In genomic region chr2:3468296-3468988, GRCh38 we compare ENCODE assay signal across 22 cellular contexts. TPM values are rescaled to one million over a fixed set of nuclear protein-coding genes. Genes with fewer than 3 reads are reported as not detected.
DNase-seq lines count a peak whose midpoint lies in the region; ATAC-seq, FAIRE-seq and TF ChIP-seq lines count a peak whose summit lies in the region.
"Had no signal": no experiment of that assay in that cellular context is flagged by ENCODE, and none has a peak within 500 bp of the region (broad histone marks: within the 10 kb centered on the region; RNA-seq: fewer than 3 reads in every experiment).

No MANE protein-coding gene starts in this region.

- H3K4me1 ChIP-seq in astrocyte (ENCODE audit: insufficient read depth, low read length) (peaks cover 42% of the 10 kb centered on the region), mesenchymal stem cell (ENCODE audit: control insufficient read depth, insufficient read depth, low read depth, low read length) (peaks cover 33% of the 10 kb centered on the region), thoracic aorta (ENCODE audit: control insufficient read depth in 1 of 2, low read depth in 2 of 2) (peaks cover 32 to 71% of the 10 kb centered on the region in 2 donors)

- H3K4me3 Mint-ChIP-seq in HFFc6 (no peak overlapping the region), astrocyte (ENCODE audit: unreplicated experiment) (no peak overlapping the region)
- H3K4me3 Mint-ChIP-seq in activated naive CD4-positive, alpha-beta T cell treated with anti-CD3 and anti-CD28 coated beads for 36 hours: no peak overlapping the region
- H3K4me3 Mint-ChIP-seq: activated naive CD8-positive, alpha-beta T cell; CD4-positive, alpha-beta memory T cell had no signal

- H3K27me3 ChIP-seq in astrocyte (ENCODE audit: insufficient read depth, low read length): no peaks in the 10 kb centered on the region
- no peaks in the 10 kb centered on the region for H3K27me3 ChIP-seq in mesenchymal stem cell (ENCODE audit: control insufficient read depth in 1 of 2, insufficient read depth in 1 of 2, low read length in 2 of 2)
- H3K27me3 ChIP-seq in thoracic aorta (replicated peaks; ENCODE audit: insufficient read depth): no peaks in the 10 kb centered on the region
- H3K27me3 ChIP-seq: neutrophil had no signal

- H3K9me3 ChIP-seq in astrocyte (ENCODE audit: insufficient read depth, low read depth, low read length): no peaks in the 10 kb centered on the region
- H3K9me3 ChIP-seq in mesenchymal stem cell (ENCODE audit: control insufficient read depth, low read length): no peaks in the 10 kb centered on the region
- no peaks in the 10 kb centered on the region for H3K9me3 ChIP-seq in thoracic aorta
- H3K9me3 ChIP-seq: neutrophil had no signal

- H3K79me2 ChIP-seq in astrocyte (ENCODE audit: insufficient read depth, low read length): no peaks in the 10 kb centered on the region

- H3K36me3 ChIP-seq in astrocyte (ENCODE audit: insufficient read depth, low read length) (no peaks in the 10 kb centered on the region), mesenchymal stem cell (ENCODE audit: control insufficient read depth in 1 of 2, insufficient read depth in 2 of 2, low read depth in 1 of 2, low read length in 2 of 2) (peaks cover 50 to 74% of the 10 kb centered on the region in 2 experiments), thoracic aorta (no peaks in the 10 kb centered on the region)

- H2AFZ ChIP-seq in astrocyte (ENCODE audit: low read depth, low read length) (no peak overlapping the region), mesenchymal stem cell (ENCODE audit: low read depth, low read length) (no peak overlapping the region)
- H2AFZ ChIP-seq: GM23248 had no signal

- no peak overlapping the region for H2BK5ac ChIP-seq in mesenchymal stem cell (ENCODE audit: low read depth, low read length, poor library complexity, severe bottlenecking)

- H3K27ac ChIP-seq in astrocyte (ENCODE audit: low read depth, low read length) (no peak overlapping the region), mesenchymal stem cell (ENCODE audit: low read length, poor library complexity, severe bottlenecking) (no peak overlapping the region), thoracic aorta (peak overlapping the region; percentile 91 to 97)
- H3K27ac ChIP-seq: GM23248, neutrophil, WERI-Rb-1 had no signal

- DNase-seq in HFFc6: no peak
- no peak for DNase-seq in astrocyte (ENCODE audit: low read depth)
- DNase-seq in mesenchymal stem cell: no peak
- no peak for DNase-seq in thoracic aorta (ENCODE audit: low spot score)
- no peak for DNase-seq in activated naive CD4-positive, alpha-beta T cell treated with anti-CD3 and anti-CD28 coated beads for 36 hours
- no peak for DNase-seq in globus pallidus (ENCODE audit: low spot score)
- DNase-seq in NCI-H2029 (lab: John Stamatoyannopoulos, UW): no peak
- DNase-seq: CD4-positive, alpha-beta memory T cell; cerebellar nuclear complex; foreskin fibroblast; GM23248; NCI-H1105; NCI-H2081; NCI-H345; NCI-H82; small intestine; WERI-Rb-1 had no signal

- no peak overlapping the region for H3K9ac ChIP-seq in astrocyte (ENCODE audit: low read length)
- H3K9ac ChIP-seq in mesenchymal stem cell (ENCODE audit: low read length): no peak overlapping the region
- H3K9ac ChIP-seq: GM23248 had no signal

- H2BK15ac ChIP-seq in mesenchymal stem cell (ENCODE audit: low read depth, poor library complexity, severe bottlenecking): no peak overlapping the region

- no peak overlapping the region for H4K91ac ChIP-seq in mesenchymal stem cell (ENCODE audit: low read length)

- H3K27ac Mint-ChIP-seq in HFFc6: peak overlapping the region; percentile 40
- peak overlapping the region; percentile 81 for H3K27ac Mint-ChIP-seq in astrocyte (ENCODE audit: unreplicated experiment)
- no peak overlapping the region for H3K27ac Mint-ChIP-seq in activated naive CD4-positive, alpha-beta T cell treated with anti-CD3 and anti-CD28 coated beads for 36 hours
- H3K27ac Mint-ChIP-seq: activated naive CD8-positive, alpha-beta T cell; activated T-helper 2 cell treated with anti-CD3 and anti-CD28 coated beads, Interferon-gamma antibody, Interleukin-2, Interleukin-4, amounts not matched to agents 10 μg/mL and 5 μg/mL and 100 μg/mL, durations not matched to agents 14 hours and 24 hours and 36 hours had no signal

- H3K18ac ChIP-seq in mesenchymal stem cell (ENCODE audit: low read depth in 1 of 2, low read length in 2 of 2): no peak overlapping the region

- H3K9me3 Mint-ChIP-seq in HFFc6 (no peaks in the 10 kb centered on the region), astrocyte (ENCODE audit: unreplicated experiment) (no peaks in the 10 kb centered on the region)
- no peaks in the 10 kb centered on the region for H3K9me3 Mint-ChIP-seq in activated naive CD4-positive, alpha-beta T cell treated with anti-CD3 and anti-CD28 coated beads for 36 hours
- H3K9me3 Mint-ChIP-seq: activated T-helper 2 cell treated with anti-CD3 and anti-CD28 coated beads, Interferon-gamma antibody, Interleukin-2, Interleukin-4, amounts not matched to agents 10 μg/mL and 5 μg/mL and 100 μg/mL, durations not matched to agents 14 hours and 24 hours and 36 hours; CD4-positive, alpha-beta memory T cell had no signal

- no peak overlapping the region for H3K23ac ChIP-seq in mesenchymal stem cell (ENCODE audit: low read length in 2 of 2)

- H3K27me3 Mint-ChIP-seq in HFFc6 (ENCODE audit: insufficient read depth) (peaks cover 2% of the 10 kb centered on the region), astrocyte (ENCODE audit: low read depth, unreplicated experiment) (no peaks in the 10 kb centered on the region)
- no peaks in the 10 kb centered on the region for H3K27me3 Mint-ChIP-seq in activated naive CD4-positive, alpha-beta T cell treated with anti-CD3 and anti-CD28 coated beads for 36 hours (ENCODE audit: low read depth)
- H3K27me3 Mint-ChIP-seq: activated naive CD8-positive, alpha-beta T cell; CD4-positive, alpha-beta memory T cell had no signal

- no peak overlapping the region for H3K14ac ChIP-seq in mesenchymal stem cell (ENCODE audit: low read length in 2 of 2)

- CTCF ChIA-PET in activated naive CD4-positive, alpha-beta T cell treated with anti-CD3 and anti-CD28 coated beads for 36 hours (lab: Charles Lee): interaction anchor here (0.5 kb wide), 1 partner anchor 644 kb away, joined by 3 read pairs; no protein-coding TSS in a partner anchor

- H3K4me3 ChIP-seq in astrocyte (ENCODE audit: insufficient read depth, low read depth, low read length) (no peak overlapping the region), mesenchymal stem cell (ENCODE audit: insufficient read depth in 1 of 2, low read depth in 1 of 2, low read length in 2 of 2) (no peak overlapping the region), thoracic aorta (no peak overlapping the region)
- H3K4me3 ChIP-seq: GM23248, lung had no signal

- H3K79me1 ChIP-seq in mesenchymal stem cell (replicated peaks; ENCODE audit: low read length, poor library complexity, severe bottlenecking): peaks cover 13% of the 10 kb centered on the region

- ATAC-seq in thoracic aorta (ENCODE audit: insufficient number of reproducible peaks, low FRiP score, low read depth): no peak

- no peaks in the 10 kb centered on the region for H4K20me1 ChIP-seq in astrocyte (ENCODE audit: insufficient read depth, low read length)

- H2BK12ac ChIP-seq in mesenchymal stem cell (ENCODE audit: low read length in 2 of 2): no peak overlapping the region

- H3K4me1 Mint-ChIP-seq in HFFc6 (ENCODE audit: low read depth) (peaks cover 49% of the 10 kb centered on the region), astrocyte (ENCODE audit: low read depth, unreplicated experiment) (peaks cover 34% of the 10 kb centered on the region)
- H3K4me1 Mint-ChIP-seq in activated naive CD4-positive, alpha-beta T cell treated with anti-CD3 and anti-CD28 coated beads for 36 hours (ENCODE audit: low read depth): no peaks in the 10 kb centered on the region

- no peak for FAIRE-seq in astrocyte (lab: Jason Lieb, UNC)
- FAIRE-seq: islet of Langerhans, small intestine had no signal

- intact Hi-C loops in activated naive CD4-positive, alpha-beta T cell treated with anti-CD3 and anti-CD28 coated beads for 36 hours (cut with micrococcal nuclease): loop anchor here (10.0 kb wide), 1 partner anchor 294 kb away; no protein-coding TSS in a partner anchor

- TF ChIP-seq CTCF in HFFc6 (IDR thresholded peaks at IDR 0.05) (no peak), astrocyte (IDR thresholded peaks at IDR 0.05; ENCODE audit: insufficient read depth, low read depth, low read length) (no peak), thoracic aorta (IDR thresholded peaks at IDR 0.05) (no peak)

- H2BK120ac ChIP-seq in mesenchymal stem cell (ENCODE audit: low read depth, low read length): no peak overlapping the region

- H4K8ac ChIP-seq in mesenchymal stem cell (ENCODE audit: low read length): no peak overlapping the region

- no peak overlapping the region for H3K4ac ChIP-seq in mesenchymal stem cell (ENCODE audit: low read depth in 1 of 2, low read length in 2 of 2)

- peak overlapping the region; percentile 21 for H2AK5ac ChIP-seq in mesenchymal stem cell (ENCODE audit: low read length, severe bottlenecking)

- peaks cover 40% of the 10 kb centered on the region for H3K36me3 Mint-ChIP-seq in HFFc6 (ENCODE audit: low read depth)
- peaks cover 13% of the 10 kb centered on the region for H3K36me3 Mint-ChIP-seq in astrocyte (ENCODE audit: low read depth, unreplicated experiment)
- peaks cover 17% of the 10 kb centered on the region for H3K36me3 Mint-ChIP-seq in activated naive CD4-positive, alpha-beta T cell treated with anti-CD3 and anti-CD28 coated beads for 36 hours (ENCODE audit: low read depth)

- no peak overlapping the region for H3K4me2 ChIP-seq in astrocyte (ENCODE audit: low read length)
- no peak overlapping the region for H3K4me2 ChIP-seq in mesenchymal stem cell (ENCODE audit: low read length, poor library complexity, severe bottlenecking)

- 97% methylated on average over 31 of the region's 31 CpGs for WGBS in mesenchymal stem cell

RNA-seq across cellular contexts. Expression of gene ADI1, which starts 50.9 kb away (rescaled TPM):
- total RNA-seq in HFFc6 (2021; fragmentation: NEBNext Ultra II Directional; extraction: Animal tissue kit (Norgen Biotek cat#: 25700)): 10 to 100 TPM; 66.6 to 94.2 (median 75.5) TPM
- total RNA-seq in astrocyte: 29.4 and 41.6 TPM in 2 replicates
- polyA plus RNA-seq in mesenchymal stem cell (2013, experiment 1 of 2): 59.5 TPM
- 60.1 TPM for polyA plus RNA-seq in mesenchymal stem cell (2013, experiment 2 of 2)
- total RNA-seq in thoracic aorta: 100 to 1,000 TPM; 120 to 126 TPM
- total RNA-seq in activated naive CD4-positive, alpha-beta T cell treated with anti-CD3 and anti-CD28 coated beads for 36 hours: 10 to 100 TPM; 45.6 to 49.8 TPM

Comparison
In these comparisons a context has a peak if more than half of its experiments do, and no peak if none do; other contexts are left out.
1. H3K27ac ChIP-seq: peak in thoracic aorta (2 of 2); none in astrocyte (single experiment) and mesenchymal stem cell (single experiment).